8 cellular contexts compared by ENCODE assay signal in the genomic region with DNA sequence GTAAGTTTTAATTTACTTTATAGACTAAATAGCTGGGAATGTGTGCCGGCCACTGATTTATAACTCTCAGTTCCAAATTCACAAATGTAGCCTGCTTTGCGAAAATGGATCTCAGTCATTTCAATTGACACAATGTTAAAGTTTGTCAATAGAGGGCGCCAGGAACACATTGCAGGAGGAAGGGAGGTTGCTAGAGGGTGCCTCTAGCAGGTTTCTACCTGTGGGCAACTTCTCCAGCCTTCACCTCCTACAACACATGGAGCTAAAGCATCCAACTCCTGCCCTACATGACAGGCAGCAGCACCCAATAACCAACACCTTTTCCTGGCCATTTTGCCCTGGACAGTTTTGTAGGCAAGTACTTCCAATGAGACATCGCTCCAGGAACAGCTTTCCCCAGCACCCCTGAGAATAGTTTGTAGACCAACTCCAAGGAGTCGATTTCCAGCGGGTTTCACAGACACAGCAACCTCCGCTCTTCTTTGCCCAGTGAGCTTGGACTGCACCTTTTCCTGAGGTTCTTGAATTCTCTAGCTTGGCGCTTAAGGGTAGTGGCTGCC.
DNase-seq lines count a peak whose midpoint lies in the region; ATAC-seq, FAIRE-seq and TF ChIP-seq lines count a peak whose summit lies in the region.

No MANE protein-coding gene starts in this region.

- intact Hi-C loops in K562 (cut with micrococcal nuclease): no loop called here

- H3K4me3 ChIP-seq in K562: no peak overlapping the region

- no peaks in the 10 kb centered on the region for H3K4me1 Mint-ChIP-seq in stimulated activated effector memory CD8-positive, alpha-beta T cell treated with anti-CD3 and anti-CD28 coated beads, Interleukin-12 subunit alpha, Interleukin-12 subunit beta, amount 100 ng/mL, for 72 hours

- H2AFZ ChIP-seq in K562 (ENCODE audit: low read depth, low read length): no peak overlapping the region

- H4K20me1 ChIP-seq in K562 (replicated peaks; ENCODE audit: control insufficient read depth, insufficient read depth, low read length): no peaks in the 10 kb centered on the region

- no peak overlapping the region for H3K4me2 ChIP-seq in K562 (ENCODE audit: insufficient read depth, low read length)

- H3K9ac ChIP-seq in K562 (ENCODE audit: insufficient read depth in 1 of 2, low read depth in 2 of 2, low read length in 2 of 2): no peak overlapping the region

- H3K9me3 Mint-ChIP-seq in stimulated activated effector memory CD8-positive, alpha-beta T cell treated with anti-CD3 and anti-CD28 coated beads, Interleukin-12 subunit alpha, Interleukin-12 subunit beta, amount 100 ng/mL, for 72 hours: peaks cover 7% of the 10 kb centered on the region

- 0% methylated on average over 8 of the region's 8 CpGs for WGBS in K562 (ENCODE audit: insufficient coverage, low coverage, missing lambda C conversion rate)

- no peaks in the 10 kb centered on the region for H3K27me3 ChIP-seq in K562 (ENCODE audit: control insufficient read depth in 2 of 2, insufficient read depth in 2 of 2, low read length in 2 of 2)

- H3K9me1 ChIP-seq in K562 (ENCODE audit: control insufficient read depth, insufficient read depth, low read length): no peaks in the 10 kb centered on the region

- no peaks in the 10 kb centered on the region for H3K4me1 ChIP-seq in K562 (replicated peaks in 1 of 2; ENCODE audit: control insufficient read depth in 2 of 2, insufficient read depth in 2 of 2, low read length in 2 of 2)

- CTCF ChIA-PET in K562 (lab: Yijun Ruan, JAX; ENCODE audit: low intra/inter-chr PET ratio): no interaction called here

- H3K36me3 Mint-ChIP-seq in stimulated activated effector memory CD8-positive, alpha-beta T cell treated with anti-CD3 and anti-CD28 coated beads, Interleukin-12 subunit alpha, Interleukin-12 subunit beta, amount 100 ng/mL, for 72 hours: no peaks in the 10 kb centered on the region

- no peak overlapping the region for H3K4me3 Mint-ChIP-seq in stimulated activated effector memory CD8-positive, alpha-beta T cell treated with anti-CD3 and anti-CD28 coated beads, Interleukin-12 subunit alpha, Interleukin-12 subunit beta, amount 100 ng/mL, for 72 hours

- DNase-seq in NCI-H1436 (lab: John Stamatoyannopoulos, UW): peak; percentile 6
- no peak for DNase-seq in NCI-H1436 treated with DMSO at 0.1 percent for 48 hours (lab: John Stamatoyannopoulos, UW)
- peak; percentile 9 for DNase-seq in NCI-H1694 (lab: John Stamatoyannopoulos, UW)
- DNase-seq in K562 (ENCODE audit: extremely low read depth in 1 of 4, low spot score in 3 of 4): peak in 1 of 4 experiments; percentile 9
- DNase-seq in midbrain (lab: John Stamatoyannopoulos, UW): peak; percentile 25
- DNase-seq in stimulated activated effector memory CD8-positive, alpha-beta T cell treated with anti-CD3 and anti-CD28 coated beads, Interleukin-12 subunit alpha, Interleukin-12 subunit beta, amount 100 ng/mL, for 72 hours (ENCODE audit: low spot score in 2 of 2): no peak
- DNase-seq in activated naive CD4-positive, alpha-beta T cell treated with Interleukin-2 at 50 U/mL for 16 hours: no peak

- no peak overlapping the region for H3K27ac ChIP-seq in K562 (ENCODE audit: extremely low read depth, low read depth, low read length)

- no peak for TF ChIP-seq EP300 in K562 (IDR thresholded peaks at IDR 0.05; ENCODE audit: low read length)

- no TSS peak for BruUV-seq in K562 (replicated peaks; lab: Mats Ljungman, UMichigan)

- no peak overlapping the region for H3K27ac Mint-ChIP-seq in stimulated activated effector memory CD8-positive, alpha-beta T cell treated with anti-CD3 and anti-CD28 coated beads, Interleukin-12 subunit alpha, Interleukin-12 subunit beta, amount 100 ng/mL, for 72 hours

- POLR2A ChIA-PET in K562 (lab: Yijun Ruan, JAX): no interaction called here

- no peak for ATAC-seq in K562
- ATAC-seq in HG03432 (IDR thresholded peaks at IDR 0.05; ENCODE audit: unreplicated experiment): no peak
- no peak for ATAC-seq in stimulated activated effector memory CD8-positive, alpha-beta T cell treated with anti-CD3 and anti-CD28 coated beads, Interleukin-12 subunit alpha, Interleukin-12 subunit beta, amount 100 ng/mL, for 72 hours

- TF ChIP-seq POLR2A in K562 (conservative IDR thresholded peaks at IDR 0.05): no peak

- no peak for FAIRE-seq in K562 (lab: Jason Lieb, UNC)

- H3K79me2 ChIP-seq in K562 (ENCODE audit: control insufficient read depth, insufficient read depth, low read length): no peaks in the 10 kb centered on the region

- in situ Hi-C loops in K562 (cut with MboI): no loop called here

- H3K36me3 ChIP-seq in K562 (ENCODE audit: control insufficient read depth, insufficient read depth, low read length): no peaks in the 10 kb centered on the region

- peak in 2 of 3 experiments; percentile 27 to 29; a peak in 3 of 6 replicates for TF ChIP-seq CTCF in K562 (IDR thresholded peaks at IDR 0.05 in 2 of 3, conservative IDR thresholded peaks at IDR 0.05 in 1 of 3; ENCODE audit: insufficient read depth in 2 of 3, low read depth in 1 of 3, low read length in 3 of 3)

- H3K9me3 ChIP-seq in K562 (replicated peaks; ENCODE audit: control insufficient read depth, insufficient read depth, low read depth, low read length): no peaks in the 10 kb centered on the region

- peak in 1 of 2 experiments; percentile 10; a peak in 1 of 4 replicates for TF ChIP-seq RAD21 in K562 (CRISPR knock-in tag; conservative IDR thresholded peaks at IDR 0.05 in 1 of 2, IDR thresholded peaks at IDR 0.05 in 1 of 2)

TF ChIP-seq in K562, 482 proteins besides CTCF, POLR2A, EP300 and RAD21:
- TF ChIP-seq ZBTB8A (IDR thresholded peaks at IDR 0.05; ENCODE audit: partially characterized antibody): no peak
- no peak for TF ChIP-seq HNRNPUL1 (IDR thresholded peaks at IDR 0.05; ENCODE audit: low read length)
- no peak for TF ChIP-seq CC2D1A (IDR thresholded peaks at IDR 0.05)
TF ChIP-seq in K562: peak in this region for 0.

Comparison
In these comparisons a context has a peak if more than half of its experiments do, and no peak if none do; other contexts are left out.
1. DNase-seq: peak in NCI-H1436 (single experiment), NCI-H1694 (single experiment) and midbrain (single experiment); none in NCI-H1436 treated with DMSO at 0.1 percent for 48 hours (single experiment), stimulated activated effector memory CD8-positive, alpha-beta T cell treated with anti-CD3 and anti-CD28 coated beads, Interleukin-12 subunit alpha, Interleukin-12 subunit beta, amount 100 ng/mL, for 72 hours (0 of 2) and activated naive CD4-positive, alpha-beta T cell treated with Interleukin-2 at 50 U/mL for 16 hours (single experiment).